In the genomic region with DNA sequence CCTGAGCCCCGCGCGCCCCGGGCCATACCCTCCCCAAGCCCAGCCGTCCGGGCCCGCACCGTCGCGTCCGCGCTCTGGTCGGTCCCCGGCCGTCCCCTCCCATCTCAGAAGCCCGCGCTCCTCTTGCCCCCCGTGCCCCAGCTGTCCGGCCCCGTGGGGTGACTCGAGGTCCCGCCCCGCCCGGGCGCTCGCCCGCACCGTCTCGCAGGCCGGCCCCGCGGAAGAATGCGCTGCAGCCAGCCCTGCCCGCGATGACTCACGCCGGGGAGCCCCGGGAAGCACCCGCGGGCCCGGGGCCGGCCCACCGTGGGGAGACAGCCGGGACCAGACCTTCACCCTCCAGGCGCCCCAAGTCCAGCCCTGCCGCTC, we compare ENCODE assay signal across 1 cellular context.
A peak's percentile ranks its signal among the peaks of the same experiment; 100 is the strongest.
TF ChIP-seq lines count a peak whose summit lies in the region.

No MANE protein-coding gene starts in this region.

TF ChIP-seq in SK-N-SH, 30 proteins besides CTCF, POLR2A, EP300 and RAD21 (continued from another document):
- TF ChIP-seq CHD2 (IDR thresholded peaks at IDR 0.05; ENCODE audit: low read length, partially characterized antibody) (no peak), GATA2 (CRISPR knock-in tag; IDR thresholded peaks at IDR 0.05) (no peak), FOSL2 (IDR thresholded peaks at IDR 0.05; ENCODE audit: borderline replicate concordance, low read depth) (peak; percentile 67; the same call in 1 of the 2 replicates), RFX5 (IDR thresholded peaks at IDR 0.05; ENCODE audit: low read length) (no peak), TEAD4 (IDR thresholded peaks at IDR 0.05; ENCODE audit: borderline replicate concordance, insufficient read depth) (peak; percentile 41; the same call in 1 of the 2 replicates), GABPA (IDR thresholded peaks at IDR 0.05; ENCODE audit: low read depth) (no peak), SMC3 (IDR thresholded peaks at IDR 0.05; ENCODE audit: low read depth, low read length) (no peak), RXRA (IDR thresholded peaks at IDR 0.05; ENCODE audit: borderline replicate concordance, low read depth) (no peak), ELF1 (IDR thresholded peaks at IDR 0.05) (no peak), NRF1 (IDR thresholded peaks at IDR 0.05; ENCODE audit: low read depth, low read length) (no peak), TAF1 (IDR thresholded peaks at IDR 0.05; ENCODE audit: borderline replicate concordance, low read depth, low read length) (no peak)
